29 cellular contexts compared by ENCODE assay signal in genomic region chr13:58399263-58399662, GRCh38.
DNase-seq lines count a peak whose midpoint lies in the region; FAIRE-seq and TF ChIP-seq lines count a peak whose summit lies in the region.
"Had no signal": no experiment of that assay in that cellular context is flagged by ENCODE, and none has a peak within 500 bp of the region (broad histone marks: within the 10 kb centered on the region; RNA-seq: fewer than 3 reads in every experiment).

No MANE protein-coding gene starts in this region.

- H3K9me3 ChIP-seq in neural cell (ENCODE audit: low read length) (no peaks in the 10 kb centered on the region), kidney (ENCODE audit: control insufficient read depth in 1 of 2, low read length in 2 of 2) (peaks cover 0 to 3% of the 10 kb centered on the region in 2 donors)
- H3K9me3 ChIP-seq: A549, BE2C had no signal

- no peaks in the 10 kb centered on the region for H3K27me3 ChIP-seq in neural cell (ENCODE audit: insufficient read depth, low read depth, low read length)
- H3K27me3 ChIP-seq: BE2C; BLaER1; BLaER1 treated with 17β-estradiol and CSF1 and Interleukin-3, amounts not matched to agents 10 nM and 100 nM had no signal

- H3F3A ChIP-seq in neural cell (ENCODE audit: insufficient read depth, low read length, poor library complexity, severe bottlenecking), result no peaks in the 10 kb centered on the region

- H3K36me3 ChIP-seq in neural cell (ENCODE audit: insufficient read depth, low read length) (no peaks in the 10 kb centered on the region), kidney (ENCODE audit: control insufficient read depth in 1 of 2, insufficient read depth in 2 of 2, low read length in 2 of 2) (no peaks in the 10 kb centered on the region)
- H3K36me3 ChIP-seq: BE2C; BLaER1; BLaER1 treated with 17β-estradiol and CSF1 and Interleukin-3, amounts not matched to agents 10 nM and 100 nM had no signal

- TF ChIP-seq CTCF in neural cell (IDR thresholded peaks at IDR 0.05; ENCODE audit: poor library complexity, severe bottlenecking) (no peak), kidney (IDR thresholded peaks at IDR 0.05; ENCODE audit: borderline replicate concordance, extremely low read depth, insufficient read depth) (no peak)

- H3K79me2 ChIP-seq in neural cell (replicated peaks; ENCODE audit: insufficient read depth, low read length), result no peaks in the 10 kb centered on the region

- FAIRE-seq in kidney (lab: Jason Lieb, UNC), result no peak
- FAIRE-seq: A204.1, A549, D721Med had no signal

- no peak for TF ChIP-seq RAD21 in neural cell (conservative IDR thresholded peaks at IDR 0.05)

- intact Hi-C loops in kidney (cut with DNase I), result no loop called here

- no peaks in the 10 kb centered on the region for H4K20me1 ChIP-seq in neural cell (ENCODE audit: insufficient read depth)
- H4K20me1 ChIP-seq: BLaER1; BLaER1 treated with 17β-estradiol and CSF1 and Interleukin-3, amounts not matched to agents 10 nM and 100 nM had no signal

- no peak for DNase-seq in kidney
- DNase-seq: 8988T; ACHN; AML-193; BE2C; C1 segment of cervical spinal cord; Caco-2; Calu3; CD4-positive, alpha-beta memory T cell; CD4-positive, alpha-beta T cell; CD4-positive, CD25-positive, alpha-beta regulatory T cell; CD8-positive, alpha-beta memory T cell; CD8-positive, alpha-beta T cell; COR-L47; DMS 273 treated with DMSO at 0.1 percent for 48 hours; DMS153; DMS53; DMS79; DMS79 treated with DMSO at 0.1 percent for 48 hours; DND-41; EL had no signal

- H3K4me3 ChIP-seq in neural cell (ENCODE audit: low read length) (no peak overlapping the region), kidney (ENCODE audit: low read length in 2 of 2) (no peak overlapping the region)
- H3K4me3 ChIP-seq: A549; BLaER1; BLaER1 treated with 17β-estradiol and CSF1 and Interleukin-3, amounts not matched to agents 10 nM and 100 nM had no signal

- H3K27ac ChIP-seq in neural cell (ENCODE audit: low read length) (no peak overlapping the region), kidney (ENCODE audit: low read depth in 2 of 2, low read length in 2 of 2) (no peak overlapping the region)
- H3K27ac ChIP-seq: 22Rv1; A549; BLaER1; BLaER1 treated with 17β-estradiol and CSF1 and Interleukin-3, amounts not matched to agents 10 nM and 100 nM; C4-2B had no signal

- no peaks in the 10 kb centered on the region for H3K4me1 ChIP-seq in kidney (ENCODE audit: control insufficient read depth in 1 of 2, insufficient read depth in 1 of 2, low read depth in 1 of 2, low read length in 2 of 2)
- H3K4me1 ChIP-seq: A549; BLaER1; BLaER1 treated with 17β-estradiol and CSF1 and Interleukin-3, amounts not matched to agents 10 nM and 100 nM; Caco-2 had no signal

- no peaks in the 10 kb centered on the region for H3K9me2 ChIP-seq in neural cell (ENCODE audit: insufficient read depth, low read length)

- no peak overlapping the region for H3K4me2 ChIP-seq in neural cell (ENCODE audit: low read length)
- H3K4me2 ChIP-seq: A549; BLaER1; BLaER1 treated with 17β-estradiol and CSF1 and Interleukin-3, amounts not matched to agents 10 nM and 100 nM had no signal

- H2AFZ ChIP-seq in neural cell (ENCODE audit: low read depth, low read length), result no peak overlapping the region

- peak; percentile 97 for TF ChIP-seq EP300 in neural cell (conservative IDR thresholded peaks at IDR 0.05; ENCODE audit: poor library complexity, severe bottlenecking)

- H3K9ac ChIP-seq in neural cell (ENCODE audit: low read length) (no peak overlapping the region), kidney (ENCODE audit: low read length in 2 of 2) (no peak overlapping the region)
- H3K9ac ChIP-seq: BLaER1; BLaER1 treated with 17β-estradiol and CSF1 and Interleukin-3, amounts not matched to agents 10 nM and 100 nM had no signal

TF ChIP-seq in neural cell, 6 proteins besides CTCF, POLR2A, EP300 and RAD21:
- TF ChIP-seq SMC3 (conservative IDR thresholded peaks at IDR 0.05; ENCODE audit: poor library complexity) (no peak), TAF1 (IDR thresholded peaks at IDR 0.05; ENCODE audit: low read depth) (no peak), POLR2AphosphoS5 (IDR thresholded peaks at IDR 0.05) (peak; percentile 87), REST (IDR thresholded peaks at IDR 0.05; ENCODE audit: borderline replicate concordance) (no peak), EZH2 (IDR thresholded peaks at IDR 0.05; ENCODE audit: borderline replicate concordance, insufficient read depth, low read length, poor library complexity, severe bottlenecking) (no peak), MXI1 (conservative IDR thresholded peaks at IDR 0.05; ENCODE audit: poor library complexity, severe bottlenecking) (no peak)
TF ChIP-seq in neural cell: peak in this region for 1.
